2 cellular contexts compared by ENCODE assay signal in genomic region chr3:37117548-37117947, GRCh38.
TF ChIP-seq lines count a peak whose summit lies in the region.

No MANE protein-coding gene starts in this region.

TF ChIP-seq in GM12878, 131 proteins besides CTCF, POLR2A, EP300 and RAD21 (continued from another document):
- no peak for TF ChIP-seq CEBPZ (IDR thresholded peaks at IDR 0.05; ENCODE audit: low read depth, low read length)

TF ChIP-seq in liver, 16 proteins besides CTCF, POLR2A, EP300 and RAD21 (continued from another document):
- TF ChIP-seq ATF3 (IDR thresholded peaks at IDR 0.05): no peak
- TF ChIP-seq ZBTB33 (IDR thresholded peaks at IDR 0.05): no peak
- peak in 1 of 2 donors; percentile 10 for TF ChIP-seq RXRA (IDR thresholded peaks at IDR 0.05)
- TF ChIP-seq JUND (IDR thresholded peaks at IDR 0.05): no peak
- TF ChIP-seq TAF1 (conservative IDR thresholded peaks at IDR 0.05): no peak
- TF ChIP-seq FOXA2 (IDR thresholded peaks at IDR 0.05): no peak
- TF ChIP-seq HNF4G (IDR thresholded peaks at IDR 0.05): peak; percentile 23
- no peak for TF ChIP-seq GABPA (IDR thresholded peaks at IDR 0.05 in 1 of 2, conservative IDR thresholded peaks at IDR 0.05 in 1 of 2)
